Comparison of ENCODE assay signal across 31 cellular contexts in the genomic region with DNA sequence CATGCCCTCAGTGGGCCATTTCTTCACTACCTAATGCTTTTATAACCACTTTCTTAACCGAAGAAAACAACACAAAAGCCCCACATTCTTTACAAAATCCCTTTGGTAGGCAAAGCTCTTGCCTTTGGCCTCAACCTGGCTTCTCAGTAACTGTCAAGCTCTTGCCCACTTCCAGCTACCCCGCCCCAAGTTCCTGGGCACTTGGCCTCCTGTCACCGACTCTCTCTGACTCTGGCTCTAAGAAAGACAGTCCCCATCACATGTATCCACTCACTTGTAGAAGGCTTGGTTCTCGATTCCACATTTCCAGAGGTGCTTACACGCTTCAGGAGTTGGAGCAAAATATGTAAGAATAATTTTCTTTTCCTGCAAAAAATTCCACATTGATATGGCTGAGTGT.
"Had no signal": no experiment of that assay in that cellular context is flagged by ENCODE, and none has a peak within 500 bp of the region (broad histone marks: within the 10 kb centered on the region; RNA-seq: fewer than 3 reads in every experiment).

No MANE protein-coding gene starts in this region.

- H3K27me3 Mint-ChIP-seq: activated CD4-positive, alpha-beta T cell treated with anti-CD3 and anti-CD28 coated beads for 36 hours; activated CD4-positive, alpha-beta T cell treated with anti-CD3 and anti-CD28 coated beads, Interleukin-2, amount 10 ng/mL, durations not matched to agents 24 days and 14 days; activated CD8-positive, alpha-beta T cell treated with anti-CD3 and anti-CD28 coated beads for 36 hours; activated naive CD8-positive, alpha-beta T cell treated with anti-CD3 and anti-CD28 coated beads, Interleukin-2, amount 10 ng/mL, durations not matched to agents 7 days and 5 days; effector memory CD8-positive, alpha-beta T cell had no signal

- DNase-seq: activated CD4-positive, alpha-beta T cell treated with anti-CD3 and anti-CD28 coated beads for 36 hours; activated CD4-positive, alpha-beta T cell treated with anti-CD3 and anti-CD28 coated beads, Interleukin-2, amount 10 ng/mL, durations not matched to agents 24 days and 14 days; activated CD4-positive, alpha-beta T cell treated with anti-CD3 and anti-CD28 coated beads, Interleukin-2, amount 50 U/mL, for 48 hours; activated CD4-positive, CD25-positive, alpha-beta regulatory T cell; activated CD4-positive, CD25-positive, alpha-beta regulatory T cell treated with anti-CD3 and anti-CD28 coated beads, Interleukin-2, amount 50 U/mL, for 72 hours; activated CD8-positive, alpha-beta memory T cell treated with anti-CD3 and anti-CD28 coated beads for 24 hours; activated CD8-positive, alpha-beta T cell treated with anti-CD3 and anti-CD28 coated beads for 36 hours; activated effector memory CD4-positive, alpha-beta T cell treated with Interleukin-2 at 50 U/mL for 16 hours; activated gamma-delta T cell treated with Interleukin-2 at 50 U/mL for 16 hours; activated naive CD4-positive, alpha-beta T cell treated with anti-CD3 and anti-CD28 coated beads, Interleukin-2, amount 50 U/mL, for 16 hours; activated naive CD4-positive, alpha-beta T cell treated with Interleukin-2 at 50 U/mL for 16 hours; activated naive CD8-positive, alpha-beta T cell treated with anti-CD3 and anti-CD28 coated beads, Interleukin-2, amount 10 ng/mL, durations not matched to agents 7 days and 5 days; activated T-cell treated with anti-CD3 and anti-CD28 coated beads, Interleukin-2, amount 50 U/mL, for 4 hours; amniotic stem cell; brain microvascular endothelial cell; caudate nucleus; cortex of kidney; dermis blood vessel endothelial cell; effector CD4-positive, alpha-beta T cell; effector memory CD8-positive, alpha-beta T cell; erythroblast; foreskin keratinocyte; gastrocnemius medialis; glutamatergic neuron; heart right ventricle; T-helper 1 cell; T-helper 2 cell had no signal

- ATAC-seq: activated CD4-positive, alpha-beta T cell treated with anti-CD3 and anti-CD28 coated beads for 36 hours; activated CD8-positive, alpha-beta T cell treated with anti-CD3 and anti-CD28 coated beads for 36 hours; activated T-cell treated with anti-CD3 and anti-CD28 coated beads, Interleukin-2, amount 50 U/mL, for 4 hours; effector memory CD8-positive, alpha-beta T cell; foreskin keratinocyte; gastrocnemius medialis; heart right ventricle had no signal

- H3K4me3 Mint-ChIP-seq: activated CD4-positive, alpha-beta T cell treated with anti-CD3 and anti-CD28 coated beads for 36 hours; activated CD4-positive, alpha-beta T cell treated with anti-CD3 and anti-CD28 coated beads, Interleukin-2, amount 10 ng/mL, durations not matched to agents 24 days and 14 days; activated CD8-positive, alpha-beta T cell treated with anti-CD3 and anti-CD28 coated beads for 36 hours; activated naive CD8-positive, alpha-beta T cell treated with anti-CD3 and anti-CD28 coated beads, Interleukin-2, amount 10 ng/mL, durations not matched to agents 7 days and 5 days; activated T-cell treated with anti-CD3 and anti-CD28 coated beads, Interleukin-2, amount 50 U/mL, for 4 hours; activated T-helper 1 cell treated with anti-CD3 and anti-CD28 coated beads, Interleukin-12 subunit alpha, Interleukin-12 subunit beta, Interleukin-2, Interleukin-4 antibody, amounts not matched to agents 30 ng/mL and 10 ng/mL and 1 ng/mL, durations not matched to agents 14 hours and 24 hours and 36 hours; effector memory CD8-positive, alpha-beta T cell had no signal

- H3K27ac Mint-ChIP-seq: activated CD4-positive, alpha-beta T cell treated with anti-CD3 and anti-CD28 coated beads for 36 hours; activated CD8-positive, alpha-beta T cell treated with anti-CD3 and anti-CD28 coated beads for 36 hours; activated naive CD8-positive, alpha-beta T cell treated with anti-CD3 and anti-CD28 coated beads, Interleukin-2, amount 10 ng/mL, durations not matched to agents 7 days and 5 days; effector memory CD8-positive, alpha-beta T cell had no signal

- H3K9me3 Mint-ChIP-seq: activated CD4-positive, alpha-beta T cell treated with anti-CD3 and anti-CD28 coated beads, Interleukin-2, amount 10 ng/mL, durations not matched to agents 24 days and 14 days; activated CD8-positive, alpha-beta T cell treated with anti-CD3 and anti-CD28 coated beads for 36 hours; activated naive CD8-positive, alpha-beta T cell treated with anti-CD3 and anti-CD28 coated beads, Interleukin-2, amount 10 ng/mL, durations not matched to agents 7 days and 5 days; activated T-cell treated with anti-CD3 and anti-CD28 coated beads, Interleukin-2, amount 50 U/mL, for 4 hours; activated T-helper 1 cell treated with anti-CD3 and anti-CD28 coated beads, Interleukin-12 subunit alpha, Interleukin-12 subunit beta, Interleukin-2, Interleukin-4 antibody, amounts not matched to agents 30 ng/mL and 10 ng/mL and 1 ng/mL, durations not matched to agents 14 hours and 24 hours and 36 hours; effector memory CD8-positive, alpha-beta T cell had no signal

- FAIRE-seq: astrocyte, bronchial epithelial cell, colon had no signal
